Comparison of ENCODE assay signal across 20 cellular contexts in the genomic region with DNA sequence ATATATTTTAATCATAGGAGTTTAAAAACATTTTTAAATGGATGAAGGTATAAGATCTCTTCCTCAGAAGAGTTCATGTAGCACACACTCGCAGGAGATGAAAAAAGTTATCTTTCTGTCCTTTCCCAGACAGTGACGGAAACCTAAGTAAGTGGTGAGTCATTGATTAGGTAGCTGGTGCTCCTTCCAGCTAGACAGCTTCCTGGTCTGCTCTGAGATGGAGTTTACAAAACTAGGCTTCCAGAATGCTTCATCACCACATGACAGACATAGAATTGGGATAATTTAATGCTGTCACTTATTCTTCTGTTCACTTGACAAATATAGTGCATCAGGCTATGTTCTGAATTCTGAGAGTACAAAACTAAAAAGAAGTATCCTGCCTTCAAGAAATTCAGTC.
DNase-seq lines count a peak whose midpoint lies in the region; ATAC-seq and FAIRE-seq lines count a peak whose summit lies in the region.
"Had no signal": no experiment of that assay in that cellular context is flagged by ENCODE, and none has a peak within 500 bp of the region (broad histone marks: within the 10 kb centered on the region; RNA-seq: fewer than 3 reads in every experiment).

No MANE protein-coding gene starts in this region.

- H3K27ac ChIP-seq in epithelial cell of prostate = no peak overlapping the region
- peak overlapping the region; percentile 50 for H3K27ac ChIP-seq in mesodermal cell (ENCODE audit: low read depth, low read length, severe bottlenecking)
- H3K27ac ChIP-seq: skin epidermis, vagina had no signal

- intact Hi-C loops in left colon (cut with DNase I, micrococcal nuclease) = no loop called here

- H3K9me3 ChIP-seq in mesodermal cell (ENCODE audit: control insufficient read depth, low read length) = no peaks in the 10 kb centered on the region
- H3K9me3 ChIP-seq: vagina had no signal

- peaks cover 14% of the 10 kb centered on the region for H3K4me1 ChIP-seq in mesodermal cell (ENCODE audit: control insufficient read depth, insufficient read depth, low read length, poor library complexity, severe bottlenecking)
- H3K4me1 ChIP-seq: vagina had no signal

- no peak for FAIRE-seq in RCC 7860 (lab: Jason Lieb, UNC)

- WGBS in mesodermal cell (ENCODE audit: insufficient coverage in 2 of 2), 2 experiments = 70% methylated on average over 2 of the region's 2 CpGs; no CpG with 5 or more reads in 1 of the 2 experiments

- H3K36me3 ChIP-seq in mesodermal cell (ENCODE audit: control insufficient read depth, insufficient read depth, low read length) = no peaks in the 10 kb centered on the region
- H3K36me3 ChIP-seq: vagina had no signal

- DNase-seq in DMS53 treated with DMSO at 0.1 percent for 48 hours (lab: John Stamatoyannopoulos, UW; ENCODE audit: unreplicated experiment) = peak; percentile 4
- peak; percentile 39 for DNase-seq in RCC 7860 (ENCODE audit: low spot score)
- DNase-seq in epithelial cell of prostate (ENCODE audit: low read depth, low spot score) = peak; percentile 63
- DNase-seq in left colon = no peak
- no peak for DNase-seq in activated CD4-positive, alpha-beta T cell treated with anti-CD3 and anti-CD28 coated beads, Interleukin-2, amount 50 U/mL, for 1 hour
- DNase-seq: activated CD4-positive, alpha-beta T cell treated with anti-CD3 and anti-CD28 coated beads for 48 hours; activated CD8-positive, alpha-beta memory T cell treated with anti-CD3 and anti-CD28 coated beads, Interleukin-2, amount 50 U/mL, for 4 hours; anterior cingulate cortex; foreskin melanocyte; Karpas-422; naive B cell; NCI-H82; stimulated activated CD4-positive, alpha-beta T cell treated with anti-CD3 and anti-CD28 coated beads, Interleukin-4, amount 100 ng/mL, for 1 hour had no signal

- ATAC-seq in left colon (no peak), HG03354 (IDR thresholded peaks at IDR 0.05; ENCODE audit: poor library complexity, severe bottlenecking, unreplicated experiment) (no peak), HG02588 (IDR thresholded peaks at IDR 0.05; ENCODE audit: unreplicated experiment) (no peak)
- ATAC-seq: HCT116, Panc1 had no signal

- no peak overlapping the region for H3K4me3 ChIP-seq in mesodermal cell (ENCODE audit: extremely low read depth, insufficient read depth, low read length, poor library complexity, severe bottlenecking)
- H3K4me3 ChIP-seq: skin epidermis, vagina had no signal

Comparison
In these comparisons a context has a peak if more than half of its experiments do, and no peak if none do; other contexts are left out.
1. DNase-seq: peak in DMS53 treated with DMSO at 0.1 percent for 48 hours (single experiment), RCC 7860 (single experiment) and epithelial cell of prostate (single experiment); none in left colon (0 of 2) and activated CD4-positive, alpha-beta T cell treated with anti-CD3 and anti-CD28 coated beads, Interleukin-2, amount 50 U/mL, for 1 hour (single experiment).